ENCODE assay signal across 1 cellular context in the genomic region with DNA sequence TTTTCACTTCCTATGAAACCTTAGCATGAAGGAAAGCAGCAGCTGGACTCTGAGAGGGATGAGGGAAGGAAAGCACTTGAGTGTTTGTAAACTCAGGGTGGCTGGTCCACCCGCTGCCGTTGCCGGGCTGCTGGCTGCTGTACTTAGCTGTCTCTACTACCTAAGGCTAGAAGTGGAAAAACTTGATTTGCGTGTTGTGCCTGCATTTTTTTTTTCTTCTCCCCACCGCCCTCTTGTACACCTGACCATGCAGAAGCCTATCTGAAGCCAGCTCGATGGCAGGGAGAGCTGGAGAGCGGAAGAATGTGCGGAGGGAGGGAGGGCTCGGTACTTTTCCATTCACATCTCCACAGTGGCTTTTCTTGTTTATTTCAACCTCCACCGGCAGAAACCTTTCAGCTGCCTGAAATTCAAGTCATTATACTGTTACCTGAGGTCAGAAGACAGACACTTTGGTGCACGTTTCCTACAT.
TF ChIP-seq lines count a peak whose summit lies in the region.

No MANE protein-coding gene starts in this region.

TF ChIP-seq in HepG2, 621 proteins besides CTCF, POLR2A, EP300 and RAD21 (continued from another document and continues in another):
- TF ChIP-seq FOXK1 (CRISPR knock-in tag; IDR thresholded peaks at IDR 0.05; ENCODE audit: borderline replicate concordance, low read depth), result 0 out of 2 replicates have a peak, but pooled peaks have one; percentile 22
- 0 out of 2 replicates have a peak, but pooled peaks have one; percentile 5 for TF ChIP-seq ZNF264 (CRISPR knock-in tag; IDR thresholded peaks at IDR 0.05)
- TF ChIP-seq, protein P1, sequence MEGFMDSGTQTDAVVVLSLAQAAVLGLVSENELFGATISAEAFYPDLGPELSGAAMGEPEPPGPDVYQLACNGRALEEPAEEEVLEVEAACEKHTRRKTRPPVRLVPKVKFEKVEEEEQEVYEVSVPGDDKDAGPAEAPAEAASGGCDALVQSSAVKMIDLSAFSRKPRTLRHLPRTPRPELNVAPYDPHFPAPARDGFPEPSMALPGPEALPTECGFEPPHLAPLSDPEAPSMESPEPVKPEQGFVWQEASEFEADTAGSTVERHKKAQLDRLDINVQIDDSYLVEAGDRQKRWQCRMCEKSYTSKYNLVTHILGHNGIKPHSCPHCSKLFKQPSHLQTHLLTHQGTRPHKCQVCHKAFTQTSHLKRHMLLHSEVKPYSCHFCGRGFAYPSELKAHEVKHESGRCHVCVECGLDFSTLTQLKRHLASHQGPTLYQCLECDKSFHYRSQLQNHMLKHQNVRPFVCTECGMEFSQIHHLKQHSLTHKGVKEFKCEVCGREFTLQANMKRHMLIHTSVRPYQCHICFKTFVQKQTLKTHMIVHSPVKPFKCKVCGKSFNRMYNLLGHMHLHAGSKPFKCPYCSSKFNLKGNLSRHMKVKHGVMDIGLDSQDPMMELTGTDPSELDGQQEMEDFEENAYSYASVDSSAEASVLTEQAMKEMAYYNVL (CRISPR knock-in tag; IDR thresholded peaks at IDR 0.05; ENCODE audit: borderline replicate concordance), result peak; percentile 60; the same call in 1 of the 2 replicates
- TF ChIP-seq, protein P2, sequence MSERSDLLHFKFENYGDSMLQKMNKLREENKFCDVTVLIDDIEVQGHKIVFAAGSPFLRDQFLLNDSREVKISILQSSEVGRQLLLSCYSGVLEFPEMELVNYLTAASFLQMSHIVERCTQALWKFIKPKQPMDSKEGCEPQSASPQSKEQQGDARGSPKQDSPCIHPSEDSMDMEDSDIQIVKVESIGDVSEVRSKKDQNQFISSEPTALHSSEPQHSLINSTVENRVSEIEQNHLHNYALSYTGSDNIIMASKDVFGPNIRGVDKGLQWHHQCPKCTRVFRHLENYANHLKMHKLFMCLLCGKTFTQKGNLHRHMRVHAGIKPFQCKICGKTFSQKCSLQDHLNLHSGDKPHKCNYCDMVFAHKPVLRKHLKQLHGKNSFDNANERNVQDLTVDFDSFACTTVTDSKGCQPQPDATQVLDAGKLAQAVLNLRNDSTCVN (CRISPR knock-in tag; IDR thresholded peaks at IDR 0.05; ENCODE audit: borderline replicate concordance), result no peak; the same call in 1 of the 2 replicates
- TF ChIP-seq HMG20A (CRISPR knock-in tag; IDR thresholded peaks at IDR 0.05; ENCODE audit: borderline replicate concordance), result peak; percentile 40; the same call in 1 of the 2 replicates
- TF ChIP-seq ZBTB38 (CRISPR knock-in tag; IDR thresholded peaks at IDR 0.05), result peak; percentile 74; the same call in 1 of the 2 replicates
- peak; percentile 72; the same call in 1 of the 2 replicates for TF ChIP-seq ZNF124 (CRISPR knock-in tag; IDR thresholded peaks at IDR 0.05)
- no peak for TF ChIP-seq STAT5B (CRISPR knock-in tag; IDR thresholded peaks at IDR 0.05)
- no peak; the same call in 1 of the 2 replicates for TF ChIP-seq EHMT2 (IDR thresholded peaks at IDR 0.05; ENCODE audit: borderline replicate concordance, low read depth, low read length)
- peak; percentile 24; the same call in 1 of the 2 replicates for TF ChIP-seq RXRA (CRISPR knock-in tag; IDR thresholded peaks at IDR 0.05)
- TF ChIP-seq HDAC2 (CRISPR knock-in tag; IDR thresholded peaks at IDR 0.05), result peak; percentile 68
- no peak for TF ChIP-seq ZNF616 (CRISPR knock-in tag; IDR thresholded peaks at IDR 0.05; ENCODE audit: low read depth)
- TF ChIP-seq, protein P3, sequence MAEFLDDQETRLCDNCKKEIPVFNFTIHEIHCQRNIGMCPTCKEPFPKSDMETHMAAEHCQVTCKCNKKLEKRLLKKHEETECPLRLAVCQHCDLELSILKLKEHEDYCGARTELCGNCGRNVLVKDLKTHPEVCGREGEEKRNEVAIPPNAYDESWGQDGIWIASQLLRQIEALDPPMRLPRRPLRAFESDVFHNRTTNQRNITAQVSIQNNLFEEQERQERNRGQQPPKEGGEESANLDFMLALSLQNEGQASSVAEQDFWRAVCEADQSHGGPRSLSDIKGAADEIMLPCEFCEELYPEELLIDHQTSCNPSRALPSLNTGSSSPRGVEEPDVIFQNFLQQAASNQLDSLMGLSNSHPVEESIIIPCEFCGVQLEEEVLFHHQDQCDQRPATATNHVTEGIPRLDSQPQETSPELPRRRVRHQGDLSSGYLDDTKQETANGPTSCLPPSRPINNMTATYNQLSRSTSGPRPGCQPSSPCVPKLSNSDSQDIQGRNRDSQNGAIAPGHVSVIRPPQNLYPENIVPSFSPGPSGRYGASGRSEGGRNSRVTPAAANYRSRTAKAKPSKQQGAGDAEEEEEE (CRISPR knock-in tag; IDR thresholded peaks at IDR 0.05; ENCODE audit: borderline replicate concordance), result no peak
- peak; percentile 72; the same call in 1 of the 2 replicates for TF ChIP-seq ETV5 (CRISPR knock-in tag; IDR thresholded peaks at IDR 0.05; ENCODE audit: borderline replicate concordance)
- TF ChIP-seq, protein P4, sequence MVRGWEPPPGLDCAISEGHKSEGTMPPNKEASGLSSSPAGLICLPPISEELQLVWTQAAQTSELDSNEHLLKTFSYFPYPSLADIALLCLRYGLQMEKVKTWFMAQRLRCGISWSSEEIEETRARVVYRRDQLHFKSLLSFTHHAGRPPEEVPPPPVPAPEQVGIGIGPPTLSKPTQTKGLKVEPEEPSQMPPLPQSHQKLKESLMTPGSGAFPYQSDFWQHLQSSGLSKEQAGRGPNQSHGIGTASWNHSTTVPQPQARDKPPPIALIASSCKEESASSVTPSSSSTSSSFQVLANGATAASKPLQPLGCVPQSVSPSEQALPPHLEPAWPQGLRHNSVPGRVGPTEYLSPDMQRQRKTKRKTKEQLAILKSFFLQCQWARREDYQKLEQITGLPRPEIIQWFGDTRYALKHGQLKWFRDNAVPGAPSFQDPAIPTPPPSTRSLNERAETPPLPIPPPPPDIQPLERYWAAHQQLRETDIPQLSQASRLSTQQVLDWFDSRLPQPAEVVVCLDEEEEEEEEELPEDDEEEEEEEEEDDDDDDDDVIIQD (CRISPR knock-in tag; IDR thresholded peaks at IDR 0.05; ENCODE audit: low read depth), result peak; percentile 75
- TF ChIP-seq KLF12 (CRISPR knock-in tag; IDR thresholded peaks at IDR 0.05; ENCODE audit: borderline replicate concordance), result no peak
- peak; percentile 68 for TF ChIP-seq YY1 (IDR thresholded peaks at IDR 0.05; ENCODE audit: insufficient read depth, insufficient replicate concordance, low read depth, low read length)
- TF ChIP-seq MZF1 (CRISPR knock-in tag; IDR thresholded peaks at IDR 0.05; ENCODE audit: borderline replicate concordance), result no peak
- TF ChIP-seq, protein P5, sequence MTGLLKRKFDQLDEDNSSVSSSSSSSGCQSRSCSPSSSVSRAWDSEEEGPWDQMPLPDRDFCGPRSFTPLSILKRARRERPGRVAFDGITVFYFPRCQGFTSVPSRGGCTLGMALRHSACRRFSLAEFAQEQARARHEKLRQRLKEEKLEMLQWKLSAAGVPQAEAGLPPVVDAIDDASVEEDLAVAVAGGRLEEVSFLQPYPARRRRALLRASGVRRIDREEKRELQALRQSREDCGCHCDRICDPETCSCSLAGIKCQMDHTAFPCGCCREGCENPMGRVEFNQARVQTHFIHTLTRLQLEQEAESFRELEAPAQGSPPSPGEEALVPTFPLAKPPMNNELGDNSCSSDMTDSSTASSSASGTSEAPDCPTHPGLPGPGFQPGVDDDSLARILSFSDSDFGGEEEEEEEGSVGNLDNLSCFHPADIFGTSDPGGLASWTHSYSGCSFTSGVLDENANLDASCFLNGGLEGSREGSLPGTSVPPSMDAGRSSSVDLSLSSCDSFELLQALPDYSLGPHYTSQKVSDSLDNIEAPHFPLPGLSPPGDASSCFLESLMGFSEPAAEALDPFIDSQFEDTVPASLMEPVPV (CRISPR knock-in tag; IDR thresholded peaks at IDR 0.05), result 0 out of 2 replicates have a peak, but pooled peaks have one; percentile 50
- TF ChIP-seq CBX5 (CRISPR knock-in tag; IDR thresholded peaks at IDR 0.05; ENCODE audit: borderline replicate concordance), result peak; percentile 30; the same call in 1 of the 2 replicates
- TF ChIP-seq, protein P6, sequence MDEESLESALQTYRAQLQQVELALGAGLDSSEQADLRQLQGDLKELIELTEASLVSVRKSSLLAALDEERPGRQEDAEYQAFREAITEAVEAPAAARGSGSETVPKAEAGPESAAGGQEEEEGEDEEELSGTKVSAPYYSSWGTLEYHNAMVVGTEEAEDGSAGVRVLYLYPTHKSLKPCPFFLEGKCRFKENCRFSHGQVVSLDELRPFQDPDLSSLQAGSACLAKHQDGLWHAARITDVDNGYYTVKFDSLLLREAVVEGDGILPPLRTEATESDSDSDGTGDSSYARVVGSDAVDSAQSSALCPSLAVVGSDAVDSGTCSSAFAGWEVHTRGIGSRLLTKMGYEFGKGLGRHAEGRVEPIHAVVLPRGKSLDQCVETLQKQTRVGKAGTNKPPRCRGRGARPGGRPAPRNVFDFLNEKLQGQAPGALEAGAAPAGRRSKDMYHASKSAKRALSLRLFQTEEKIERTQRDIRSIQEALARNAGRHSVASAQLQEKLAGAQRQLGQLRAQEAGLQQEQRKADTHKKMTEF (CRISPR knock-in tag; IDR thresholded peaks at IDR 0.05), result peak; percentile 42; the same call in 1 of the 2 replicates
- TF ChIP-seq BCL6 (CRISPR knock-in tag; IDR thresholded peaks at IDR 0.05), result peak; percentile 55; the same call in 1 of the 2 replicates
- TF ChIP-seq, protein P7, sequence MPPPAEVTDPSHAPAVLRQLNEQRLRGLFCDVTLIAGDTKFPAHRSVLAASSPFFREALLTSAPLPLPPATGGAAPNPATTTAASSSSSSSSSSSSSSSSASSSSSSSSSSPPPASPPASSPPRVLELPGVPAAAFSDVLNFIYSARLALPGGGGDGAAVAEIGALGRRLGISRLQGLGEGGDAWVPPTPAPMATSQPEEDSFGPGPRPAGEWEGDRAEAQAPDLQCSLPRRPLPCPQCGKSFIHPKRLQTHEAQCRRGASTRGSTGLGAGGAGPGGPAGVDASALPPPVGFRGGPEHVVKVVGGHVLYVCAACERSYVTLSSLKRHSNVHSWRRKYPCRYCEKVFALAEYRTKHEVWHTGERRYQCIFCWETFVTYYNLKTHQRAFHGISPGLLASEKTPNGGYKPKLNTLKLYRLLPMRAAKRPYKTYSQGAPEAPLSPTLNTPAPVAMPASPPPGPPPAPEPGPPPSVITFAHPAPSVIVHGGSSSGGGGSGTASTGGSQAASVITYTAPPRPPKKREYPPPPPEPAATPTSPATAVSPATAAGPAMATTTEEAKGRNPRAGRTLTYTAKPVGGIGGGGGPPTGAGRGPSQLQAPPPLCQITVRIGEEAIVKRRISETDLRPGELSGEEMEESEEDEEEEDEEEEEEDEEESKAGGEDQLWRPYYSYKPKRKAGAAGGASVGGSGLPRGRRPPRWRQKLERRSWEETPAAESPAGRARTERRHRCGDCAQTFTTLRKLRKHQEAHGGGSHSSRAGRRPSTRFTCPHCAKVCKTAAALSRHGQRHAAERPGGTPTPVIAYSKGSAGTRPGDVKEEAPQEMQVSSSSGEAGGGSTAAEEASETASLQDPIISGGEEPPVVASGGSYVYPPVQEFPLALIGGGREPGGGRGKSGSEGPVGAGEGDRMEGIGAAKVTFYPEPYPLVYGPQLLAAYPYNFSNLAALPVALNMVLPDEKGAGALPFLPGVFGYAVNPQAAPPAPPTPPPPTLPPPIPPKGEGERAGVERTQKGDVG (CRISPR knock-in tag; IDR thresholded peaks at IDR 0.05; ENCODE audit: borderline replicate concordance), result peak; percentile 71; the same call in 1 of the 2 replicates
- TF ChIP-seq ZNF777 (CRISPR knock-in tag; IDR thresholded peaks at IDR 0.05), result 0 out of 2 replicates have a peak, but pooled peaks have one; percentile 16
- TF ChIP-seq NCOA1 (CRISPR knock-in tag; IDR thresholded peaks at IDR 0.05), result no peak; the same call in 1 of the 2 replicates
- TF ChIP-seq POLR2AphosphoS5 (IDR thresholded peaks at IDR 0.05; ENCODE audit: low read depth, low read length), result peak; percentile 73
- TF ChIP-seq, protein P8, sequence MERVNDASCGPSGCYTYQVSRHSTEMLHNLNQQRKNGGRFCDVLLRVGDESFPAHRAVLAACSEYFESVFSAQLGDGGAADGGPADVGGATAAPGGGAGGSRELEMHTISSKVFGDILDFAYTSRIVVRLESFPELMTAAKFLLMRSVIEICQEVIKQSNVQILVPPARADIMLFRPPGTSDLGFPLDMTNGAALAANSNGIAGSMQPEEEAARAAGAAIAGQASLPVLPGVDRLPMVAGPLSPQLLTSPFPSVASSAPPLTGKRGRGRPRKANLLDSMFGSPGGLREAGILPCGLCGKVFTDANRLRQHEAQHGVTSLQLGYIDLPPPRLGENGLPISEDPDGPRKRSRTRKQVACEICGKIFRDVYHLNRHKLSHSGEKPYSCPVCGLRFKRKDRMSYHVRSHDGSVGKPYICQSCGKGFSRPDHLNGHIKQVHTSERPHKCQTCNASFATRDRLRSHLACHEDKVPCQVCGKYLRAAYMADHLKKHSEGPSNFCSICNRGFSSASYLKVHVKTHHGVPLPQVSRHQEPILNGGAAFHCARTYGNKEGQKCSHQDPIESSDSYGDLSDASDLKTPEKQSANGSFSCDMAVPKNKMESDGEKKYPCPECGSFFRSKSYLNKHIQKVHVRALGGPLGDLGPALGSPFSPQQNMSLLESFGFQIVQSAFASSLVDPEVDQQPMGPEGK (CRISPR knock-in tag; IDR thresholded peaks at IDR 0.05), result 0 out of 2 replicates have a peak, but pooled peaks have one; percentile 42
- TF ChIP-seq ZNF737 (CRISPR knock-in tag; IDR thresholded peaks at IDR 0.05; ENCODE audit: borderline replicate concordance), result no peak
- peak; percentile 62 for TF ChIP-seq GATAD2A (CRISPR knock-in tag; IDR thresholded peaks at IDR 0.05)
- TF ChIP-seq ZNF556 (CRISPR knock-in tag; IDR thresholded peaks at IDR 0.05; ENCODE audit: borderline replicate concordance), result 0 out of 2 replicates have a peak, but pooled peaks have one; percentile 4
- no peak for TF ChIP-seq NFE2L2 (IDR thresholded peaks at IDR 0.05; ENCODE audit: low read length)
- TF ChIP-seq ZNF552 (CRISPR knock-in tag; IDR thresholded peaks at IDR 0.05; ENCODE audit: borderline replicate concordance), result no peak
- TF ChIP-seq, protein P9, sequence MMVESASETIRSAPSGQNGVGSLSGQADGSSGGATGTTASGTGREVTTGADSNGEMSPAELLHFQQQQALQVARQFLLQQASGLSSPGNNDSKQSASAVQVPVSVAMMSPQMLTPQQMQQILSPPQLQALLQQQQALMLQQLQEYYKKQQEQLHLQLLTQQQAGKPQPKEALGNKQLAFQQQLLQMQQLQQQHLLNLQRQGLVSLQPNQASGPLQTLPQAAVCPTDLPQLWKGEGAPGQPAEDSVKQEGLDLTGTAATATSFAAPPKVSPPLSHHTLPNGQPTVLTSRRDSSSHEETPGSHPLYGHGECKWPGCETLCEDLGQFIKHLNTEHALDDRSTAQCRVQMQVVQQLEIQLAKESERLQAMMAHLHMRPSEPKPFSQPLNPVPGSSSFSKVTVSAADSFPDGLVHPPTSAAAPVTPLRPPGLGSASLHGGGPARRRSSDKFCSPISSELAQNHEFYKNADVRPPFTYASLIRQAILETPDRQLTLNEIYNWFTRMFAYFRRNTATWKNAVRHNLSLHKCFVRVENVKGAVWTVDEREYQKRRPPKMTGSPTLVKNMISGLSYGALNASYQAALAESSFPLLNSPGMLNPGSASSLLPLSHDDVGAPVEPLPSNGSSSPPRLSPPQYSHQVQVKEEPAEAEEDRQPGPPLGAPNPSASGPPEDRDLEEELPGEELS (CRISPR knock-in tag; IDR thresholded peaks at IDR 0.05), result peak; percentile 66
- TF ChIP-seq SAP130 (CRISPR knock-in tag; IDR thresholded peaks at IDR 0.05; ENCODE audit: low read depth), result peak; percentile 54
- 0 out of 2 replicates have a peak, but pooled peaks have one; percentile 41 for TF ChIP-seq IRF2 (CRISPR knock-in tag; IDR thresholded peaks at IDR 0.05)
- peak; percentile 69; the same call in 1 of the 2 replicates for TF ChIP-seq ARNT2 (CRISPR knock-in tag; IDR thresholded peaks at IDR 0.05; ENCODE audit: low read depth)
